Comparison of ENCODE assay signal across 12 cellular contexts in the genomic region with DNA sequence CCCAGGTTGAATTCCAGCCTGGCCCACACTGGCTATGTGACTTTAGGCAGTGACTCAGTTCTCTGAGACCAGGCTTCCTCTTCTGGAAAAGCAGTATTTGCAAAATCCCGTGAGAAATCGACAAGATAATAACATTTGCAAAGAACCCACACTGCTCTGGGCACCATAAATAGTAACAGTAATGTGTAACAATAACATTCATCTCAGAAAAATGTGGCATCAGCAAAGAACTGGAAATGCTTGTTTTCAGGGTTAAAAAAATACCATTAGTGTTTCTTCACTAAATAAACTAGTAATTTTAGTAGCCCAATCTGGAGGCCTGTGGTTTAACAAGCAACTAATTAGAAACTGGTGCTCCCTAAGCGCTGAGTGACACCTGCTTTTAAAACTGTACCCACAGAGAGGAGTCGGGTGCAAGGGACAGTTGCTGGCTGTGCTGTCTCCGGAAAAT.
DNase-seq lines count a peak whose midpoint lies in the region; ATAC-seq and TF ChIP-seq lines count a peak whose summit lies in the region.
"Had no signal": no experiment of that assay in that cellular context is flagged by ENCODE, and none has a peak within 500 bp of the region (broad histone marks: within the 10 kb centered on the region; RNA-seq: fewer than 3 reads in every experiment).

No MANE protein-coding gene starts in this region.

- no peak for TF ChIP-seq CTCF in fibroblast of mammary gland (conservative IDR thresholded peaks at IDR 0.05; ENCODE audit: control insufficient read depth, insufficient read depth, low read depth, low read length)

- DNase-seq in HCEC 1CT (peak; percentile 82), fibroblast of mammary gland (ENCODE audit: low read depth) (peak; percentile 82), smooth muscle cell of the brain vasculature (ENCODE audit: low read depth, low spot score) (peak; percentile 36), SKM-1 (lab: John Stamatoyannopoulos, UW; ENCODE audit: unreplicated experiment) (no peak), NCI-H146 (lab: John Stamatoyannopoulos, UW) (no peak)
- DNase-seq: DMS79, head of caudate nucleus, left lung, NCI-H2171, small intestine had no signal

- no peak overlapping the region for H3K4me3 ChIP-seq in fibroblast of mammary gland (ENCODE audit: control insufficient read depth, low read depth, low read length)
- H3K4me3 ChIP-seq: left lung had no signal

- ATAC-seq in SK-N-SH treated with all-trans-retinoic acid at 6 μM for 48 hours (peak; percentile 43), GM21447 (IDR thresholded peaks at IDR 0.05; ENCODE audit: unreplicated experiment) (no peak)
- ATAC-seq: left lung had no signal

TF ChIP-seq in SK-N-SH treated with all-trans-retinoic acid at 6 μM for 48 hours, 23 proteins besides CTCF, POLR2A, EP300 and RAD21:
- no peak for TF ChIP-seq TOX (CRISPR knock-in tag; IDR thresholded peaks at IDR 0.05; ENCODE audit: borderline replicate concordance)
- TF ChIP-seq ZFP3 (CRISPR knock-in tag; IDR thresholded peaks at IDR 0.05) = no peak
- no peak for TF ChIP-seq GLIS3 (CRISPR knock-in tag; IDR thresholded peaks at IDR 0.05)
- TF ChIP-seq BACH2 (CRISPR knock-in tag; IDR thresholded peaks at IDR 0.05; ENCODE audit: borderline replicate concordance) = no peak
- TF ChIP-seq ZNF70 (CRISPR knock-in tag; IDR thresholded peaks at IDR 0.05) = no peak
- TF ChIP-seq CSDC2 (CRISPR knock-in tag; IDR thresholded peaks at IDR 0.05) = no peak

Comparison
In these comparisons a context has a peak if more than half of its experiments do, and no peak if none do; other contexts are left out.
1. DNase-seq: peak in HCEC 1CT (single experiment), fibroblast of mammary gland (single experiment) and smooth muscle cell of the brain vasculature (single experiment); none in SKM-1 (single experiment) and NCI-H146 (single experiment).